8 cellular contexts compared by ENCODE assay signal in genomic region chr5:154575869-154576806, GRCh38.
DNase-seq lines count a peak whose midpoint lies in the region; ATAC-seq and TF ChIP-seq lines count a peak whose summit lies in the region.

No MANE protein-coding gene starts in this region.

- peaks cover 4% of the 10 kb centered on the region for H3K4me1 Mint-ChIP-seq in T-helper 17 cell

- H3K27ac ChIP-seq in BLaER1 treated with 17β-estradiol and CSF1 and Interleukin-3, amounts not matched to agents 10 nM and 100 nM, result no peak overlapping the region
- H3K27ac ChIP-seq in thyroid gland, result no peak overlapping the region

- no peak overlapping the region for H3K4me3 ChIP-seq in BLaER1 treated with 17β-estradiol and CSF1 and Interleukin-3, amounts not matched to agents 10 nM and 100 nM
- no peak overlapping the region for H3K4me3 ChIP-seq in thyroid gland (replicated peaks in 1 of 3)

- peak overlapping the region in 10 of 11 experiments; percentile 2 to 49 (median 21); a peak in 13 of 22 replicates for H3K4me2 ChIP-seq in BLaER1 treated with 17β-estradiol and CSF1 and Interleukin-3, amounts not matched to agents 10 nM and 100 nM

- H3K27ac Mint-ChIP-seq in T-helper 17 cell, result peak overlapping the region; percentile 6

- H3K36me3 Mint-ChIP-seq in T-helper 17 cell (ENCODE audit: low read depth), result no peaks in the 10 kb centered on the region

- no peaks in the 10 kb centered on the region for H3K36me3 ChIP-seq in BLaER1 treated with 17β-estradiol and CSF1 and Interleukin-3, amounts not matched to agents 10 nM and 100 nM
- H3K36me3 ChIP-seq in thyroid gland, result no peaks in the 10 kb centered on the region

- TF ChIP-seq CTCF in thyroid gland (IDR thresholded peaks at IDR 0.05), result no peak

- H3K4me1 ChIP-seq in BLaER1 treated with 17β-estradiol and CSF1 and Interleukin-3, amounts not matched to agents 10 nM and 100 nM, result peaks cover 11 to 25% (median 13%) of the 10 kb centered on the region in 10 experiments; a peak in 16 of 20 replicates
- H3K4me1 ChIP-seq in thyroid gland, result peaks cover 0 to 4% of the 10 kb centered on the region in 2 donors

- ATAC-seq in HG03066 (IDR thresholded peaks at IDR 0.05; ENCODE audit: low read depth, unreplicated experiment) (peak; percentile 96), T-helper 17 cell (no peak), HG03457 (IDR thresholded peaks at IDR 0.05; ENCODE audit: unreplicated experiment) (no peak)

- no peak overlapping the region for H3K4me3 Mint-ChIP-seq in T-helper 17 cell

- no peaks in the 10 kb centered on the region; a peak in 1 of 22 replicates for H3K27me3 ChIP-seq in BLaER1 treated with 17β-estradiol and CSF1 and Interleukin-3, amounts not matched to agents 10 nM and 100 nM
- H3K27me3 ChIP-seq in thyroid gland, result no peaks in the 10 kb centered on the region

- H4K20me1 ChIP-seq in BLaER1 treated with 17β-estradiol and CSF1 and Interleukin-3, amounts not matched to agents 10 nM and 100 nM, result no peaks in the 10 kb centered on the region

- H3K9ac ChIP-seq in BLaER1 treated with 17β-estradiol and CSF1 and Interleukin-3, amounts not matched to agents 10 nM and 100 nM, result no peak overlapping the region

- DNase-seq in GM19240 (ENCODE audit: insufficient read length, low spot score) (peak; percentile 50), T-helper 17 cell (no peak), thyroid gland (no peak), kidney tubule cell (ENCODE audit: low spot score) (no peak)
- DNase-seq in stimulated activated CD4-positive, alpha-beta T cell treated with anti-CD3 and anti-CD28 coated beads, Interleukin-1b, Interleukin-23, amount 100 ng/mL, for 48 hours, result no peak

- intact Hi-C loops in thyroid gland (cut with DNase I), result no loop called here

- no peaks in the 10 kb centered on the region for H3K9me3 ChIP-seq in BLaER1 treated with 17β-estradiol and CSF1 and Interleukin-3, amounts not matched to agents 10 nM and 100 nM (replicated peaks in 1 of 11)
- H3K9me3 ChIP-seq in T-helper 17 cell (ENCODE audit: control insufficient read depth, low read length, poor library complexity, severe bottlenecking), result no peaks in the 10 kb centered on the region
- H3K9me3 ChIP-seq in thyroid gland, result no peaks in the 10 kb centered on the region

- H3K27me3 Mint-ChIP-seq in T-helper 17 cell, result peaks cover 46% of the 10 kb centered on the region

- TF ChIP-seq POLR2A in thyroid gland (IDR thresholded peaks at IDR 0.05), result no peak

- 47 to 53% methylated on average over 13 to 16 of the region's 16 CpGs for WGBS in thyroid gland, 2 donors
